ENCODE assay signal across 16 cellular contexts in genomic region chr1:10596780-10597179, GRCh38.
DNase-seq lines count a peak whose midpoint lies in the region; ATAC-seq and TF ChIP-seq lines count a peak whose summit lies in the region.
"Had no signal": no experiment of that assay in that cellular context is flagged by ENCODE, and none has a peak within 500 bp of the region (broad histone marks: within the 10 kb centered on the region; RNA-seq: fewer than 3 reads in every experiment).

No MANE protein-coding gene starts in this region.

- CTCF ChIA-PET in AG04450 (lab: Charles Lee) (interaction anchor here (0.6 kb wide), 1 partner anchor 111 kb away, joined by 5 read pairs; no protein-coding TSS in a partner anchor), WTC11 (lab: Charles Lee) (no interaction called here)

- ATAC-seq in WTC11 = no peak
- ATAC-seq in HG03469 (IDR thresholded peaks at IDR 0.05; ENCODE audit: unreplicated experiment) = no peak
- ATAC-seq: HCT116 had no signal

- 0 out of 2 replicates have a peak overlapping the region, but pooled peaks have one; percentile 5 for H3K27ac Mint-ChIP-seq in WTC11
- peak overlapping the region in 2 of 3 experiments; percentile 39 to 62 for H3K27ac Mint-ChIP-seq in nephron
- H3K27ac Mint-ChIP-seq: CD4-positive, alpha-beta T cell; IgD-negative memory B cell had no signal

- H3K27ac ChIP-seq in AG04450 (ENCODE audit: low read depth, low read length) (peak overlapping the region; percentile 31), HUES6 (ENCODE audit: low read depth, low read length) (no peak overlapping the region)
- H3K27ac ChIP-seq: C4-2B had no signal

- H3K36me3 ChIP-seq in HUES6 (ENCODE audit: control insufficient read depth, insufficient read depth, low read length) = no peaks in the 10 kb centered on the region; the same call in 1 of the 2 replicates
- H3K36me3 ChIP-seq: BE2C had no signal

- H3K27me3 ChIP-seq in AG04450 (ENCODE audit: control insufficient read depth, insufficient read depth, low read length) (no peaks in the 10 kb centered on the region), HUES6 (ENCODE audit: control insufficient read depth, insufficient read depth, low read length) (no peaks in the 10 kb centered on the region)
- H3K27me3 ChIP-seq: BE2C had no signal

- H3K4me3 Mint-ChIP-seq in WTC11 (no peak overlapping the region), nephron (no peak overlapping the region)
- H3K4me3 Mint-ChIP-seq: CD4-positive, alpha-beta T cell; IgD-negative memory B cell had no signal

- POLR2A ChIA-PET in AG04450 (lab: Yijun Ruan, JAX) (no interaction called here), WTC11 (lab: Charles Lee) (interaction anchor here (1.1 kb wide), 1 partner anchor 16 kb away, joined by 3 read pairs; no protein-coding TSS in a partner anchor)

- H3K4me1 ChIP-seq in HUES6 (ENCODE audit: control insufficient read depth, insufficient read depth, low read length) = peaks cover 35% of the 10 kb centered on the region
- H3K4me1 ChIP-seq: BE2C had no signal

- H3K4me3 ChIP-seq in AG04450 (ENCODE audit: low read depth, low read length) (no peak overlapping the region), HUES6 (ENCODE audit: low read depth, low read length) (no peak overlapping the region)

- H3K4me1 Mint-ChIP-seq in WTC11 (peaks cover 65% of the 10 kb centered on the region), nephron (peaks cover 80% of the 10 kb centered on the region)

- peak overlapping the region; percentile 12 for H3K9ac ChIP-seq in HUES6 (ENCODE audit: low read length)

- H3K9me3 ChIP-seq in AG04450 (ENCODE audit: control insufficient read depth, insufficient read depth, low read length) = no peaks in the 10 kb centered on the region
- H3K9me3 ChIP-seq in HUES6 (ENCODE audit: control insufficient read depth, insufficient read depth, low read depth, low read length) = no peaks in the 10 kb centered on the region
- H3K9me3 ChIP-seq: BE2C, Caco-2 had no signal

- H3K36me3 Mint-ChIP-seq in WTC11 = no peaks in the 10 kb centered on the region
- H3K36me3 Mint-ChIP-seq in nephron (ENCODE audit: low read depth) = peaks cover 3% of the 10 kb centered on the region

- no peak for DNase-seq in AG04450 (ENCODE audit: low read depth, low spot score)
- no peak for DNase-seq in WTC11 (ENCODE audit: low spot score)
- no peak for DNase-seq in GM03348 (ENCODE audit: low spot score)
- no peak for DNase-seq in NCI-H2171 treated with DMSO at 0.1 percent for 48 hours (lab: John Stamatoyannopoulos, UW)
- DNase-seq: BE2C; Caco-2; CD4-positive, alpha-beta T cell; GOT3; H7; KG1 had no signal

- H3K27me3 Mint-ChIP-seq in WTC11 (ENCODE audit: low read depth) (no peaks in the 10 kb centered on the region), nephron (ENCODE audit: low read depth) (no peaks in the 10 kb centered on the region)
- H3K27me3 Mint-ChIP-seq: CD4-positive, alpha-beta T cell; IgD-negative memory B cell had no signal

- H3K9me3 Mint-ChIP-seq in WTC11 = no peaks in the 10 kb centered on the region
- no peaks in the 10 kb centered on the region for H3K9me3 Mint-ChIP-seq in nephron
- H3K9me3 Mint-ChIP-seq: CD4-positive, alpha-beta T cell; IgD-negative memory B cell had no signal

- TF ChIP-seq CTCF in AG04450 (IDR thresholded peaks at IDR 0.05; ENCODE audit: low read depth, low read length) (no peak), WTC11 (IDR thresholded peaks at IDR 0.05) (no peak), nephron (IDR thresholded peaks at IDR 0.05; ENCODE audit: unreplicated experiment in 3 of 3) (no peak)

TF ChIP-seq in WTC11, 78 proteins besides CTCF, POLR2A, EP300 and RAD21:
- TF ChIP-seq MXD4 (CRISPR knock-in tag; IDR thresholded peaks at IDR 0.05; ENCODE audit: borderline replicate concordance) = no peak
